ENCODE assay signal across 20 cellular contexts in genomic region chr3:196623350-196623749, GRCh38. TPM values are rescaled to one million over a fixed set of nuclear protein-coding genes. Genes with fewer than 3 reads are reported as not detected.
DNase-seq lines count a peak whose midpoint lies in the region; FAIRE-seq and TF ChIP-seq lines count a peak whose summit lies in the region.
"Had no signal": no experiment of that assay in that cellular context is flagged by ENCODE, and none has a peak within 500 bp of the region (broad histone marks: within the 10 kb centered on the region; RNA-seq: fewer than 3 reads in every experiment).

No MANE protein-coding gene starts in this region.

- H4K91ac ChIP-seq in H1 (replicated peaks; ENCODE audit: insufficient read length, low read length) (no peak overlapping the region), neuronal stem cell (ENCODE audit: low read depth, low read length, poor library complexity) (no peak overlapping the region)

- no peaks in the 10 kb centered on the region for H4K20me1 ChIP-seq in H1 (replicated peaks in 1 of 2; ENCODE audit: control insufficient read depth in 1 of 2, insufficient read depth in 2 of 2, low read length in 2 of 2)

- H2BK12ac ChIP-seq in H1 (ENCODE audit: low read depth, low read length) (0 out of 2 replicates have a peak overlapping the region, but pooled peaks have one; percentile 35), neuronal stem cell (ENCODE audit: low read length) (no peak overlapping the region)

- H4K5ac ChIP-seq in H1 (ENCODE audit: insufficient read length, low read depth, low read length) = no peak overlapping the region

- H3K14ac ChIP-seq in H1 (ENCODE audit: insufficient read length) (no peak overlapping the region), neuronal stem cell (ENCODE audit: low read length) (no peak overlapping the region)

- peaks cover 3 to 9% (median 6%) of the 10 kb centered on the region in 4 experiments for H3K4me1 ChIP-seq in H1 (replicated peaks in 1 of 4; ENCODE audit: control insufficient read depth in 3 of 4, insufficient read depth in 4 of 4, low read length in 3 of 4)
- peaks cover 17 to 20% of the 10 kb centered on the region in 2 donors for H3K4me1 ChIP-seq in neuronal stem cell (ENCODE audit: control insufficient read depth in 2 of 2, insufficient read depth in 1 of 2, low read depth in 1 of 2, low read length in 2 of 2)
- peaks cover 4 to 13% (median 8%) of the 10 kb centered on the region in 4 donors for H3K4me1 ChIP-seq in transverse colon
- H3K4me1 ChIP-seq: prostate gland, SJSA1 had no signal

- no peak overlapping the region for H3K4me2 ChIP-seq in H1 (ENCODE audit: insufficient read depth in 1 of 2, low read depth in 2 of 2, low read length in 2 of 2)
- no peak overlapping the region for H3K4me2 ChIP-seq in neuronal stem cell (ENCODE audit: insufficient read depth, low read length, poor library complexity, severe bottlenecking)

- TF ChIP-seq CTCF in NB4 (IDR thresholded peaks at IDR 0.05; ENCODE audit: low read depth, low read length) = no peak
- TF ChIP-seq CTCF in H1 (IDR thresholded peaks at IDR 0.05; ENCODE audit: control extremely low read depth in 1 of 3, insufficient read depth in 1 of 3, low read depth in 1 of 3, low read length in 3 of 3) = no peak
- no peak for TF ChIP-seq CTCF in transverse colon (IDR thresholded peaks at IDR 0.05)

- H3K79me1 ChIP-seq in H1 (ENCODE audit: low read depth, low read length) (no peaks in the 10 kb centered on the region), neuronal stem cell (ENCODE audit: low read depth, low read length) (no peaks in the 10 kb centered on the region)

- 92% methylated on average over 4 of the region's 4 CpGs; no CpG with 5 or more reads in 1 of the 2 experiments for WGBS in H1 (ENCODE audit: extremely low coverage in 1 of 2, insufficient coverage in 1 of 2, insufficient read length in 1 of 2, insufficient replicate concordance in 2 of 2, low coverage in 1 of 2, low lambda C conversion rate in 2 of 2, missing lambda C conversion rate in 1 of 2), 2 experiments
- no CpG with 5 or more reads among the region's 4 CpGs for WGBS in neuronal stem cell (ENCODE audit: extremely low coverage in 2 of 2, insufficient read length in 2 of 2, insufficient replicate concordance in 1 of 2), 2 donors
- 86% methylated on average over 4 of the region's 4 CpGs; no CpG with 5 or more reads in 1 of the 2 donors for WGBS in transverse colon (ENCODE audit: low coverage in 1 of 2), 2 donors

- H2BK5ac ChIP-seq in H1 (ENCODE audit: low read depth, low read length) (no peak overlapping the region), neuronal stem cell (ENCODE audit: low read length) (no peak overlapping the region)

- H3K23me2 ChIP-seq in H1 (ENCODE audit: low read depth, low read length) = no peaks in the 10 kb centered on the region; the same call in 1 of the 2 replicates

- H3K27ac ChIP-seq in H1 (ENCODE audit: low read depth, low read length) = no peak overlapping the region
- no peak overlapping the region for H3K27ac ChIP-seq in neuronal stem cell (replicated peaks; ENCODE audit: low read length)
- peak overlapping the region; percentile 11 to 63 (median 50) for H3K27ac ChIP-seq in transverse colon
- H3K27ac ChIP-seq: SJSA1 had no signal

- H3K4me3 ChIP-seq in NB4 (ENCODE audit: low read depth, low read length) (no peak overlapping the region), H1 (ENCODE audit: extremely low read depth in 1 of 4, insufficient read depth in 2 of 4, low read depth in 3 of 4, low read length in 4 of 4) (no peak overlapping the region), neuronal stem cell (ENCODE audit: low read length in 2 of 2) (no peak overlapping the region), transverse colon (no peak overlapping the region)
- H3K4me3 ChIP-seq: GM12878, prostate gland, SJSA1 had no signal

- H2AFZ ChIP-seq in H1 (ENCODE audit: low read length) (no peak overlapping the region), neuronal stem cell (ENCODE audit: low read length) (no peak overlapping the region)

- H2AK5ac ChIP-seq in H1 (ENCODE audit: low read depth, low read length) (no peak overlapping the region), neuronal stem cell (ENCODE audit: low read depth, low read length) (peak overlapping the region; percentile 88)

- H3K79me2 ChIP-seq in H1 (ENCODE audit: control insufficient read depth in 1 of 2, insufficient read depth in 2 of 2, low read length in 2 of 2) = no peaks in the 10 kb centered on the region

- peak; percentile 40 for DNase-seq in NB4 (ENCODE audit: low read depth)
- DNase-seq in H1 (ENCODE audit: low read depth in 1 of 2, low spot score in 2 of 2) = no peak
- DNase-seq in neuronal stem cell (ENCODE audit: low spot score) = no peak
- DNase-seq in transverse colon = no peak
- DNase-seq in activated T-cell treated with anti-CD3 and anti-CD28 coated beads, Interleukin-2, amount 50 U/mL, for 1 hour = no peak
- no peak for DNase-seq in mucosa of gallbladder (ENCODE audit: low spot score)
- DNase-seq in midbrain (lab: John Stamatoyannopoulos, UW) = no peak
- DNase-seq: activated CD4-positive, CD25-positive, alpha-beta regulatory T cell; dermis blood vessel endothelial cell; erythroblast; immature natural killer cell; mesenchymal stem cell; NCI-H1436; NCI-H69; T-helper 17 cell had no signal

- no peak for TF ChIP-seq RAD21 in H1 (IDR thresholded peaks at IDR 0.05 in 1 of 2, conservative IDR thresholded peaks at IDR 0.05 in 1 of 2; ENCODE audit: low read depth in 2 of 2, low read length in 2 of 2)

- no peaks in the 10 kb centered on the region for H3K36me3 ChIP-seq in H1 (ENCODE audit: control insufficient read depth in 2 of 4, insufficient read depth in 4 of 4, low read length in 3 of 4)
- no peaks in the 10 kb centered on the region for H3K36me3 ChIP-seq in neuronal stem cell (replicated peaks in 1 of 2; ENCODE audit: control insufficient read depth in 2 of 2, insufficient read depth in 2 of 2, low read length in 2 of 2)
- no peaks in the 10 kb centered on the region for H3K36me3 ChIP-seq in transverse colon
- H3K36me3 ChIP-seq: prostate gland, SJSA1 had no signal

- TF ChIP-seq POLR2A in NB4 (IDR thresholded peaks at IDR 0.05; ENCODE audit: extremely low read depth, insufficient read length) (no peak), H1 (IDR thresholded peaks at IDR 0.05; ENCODE audit: control extremely low read depth in 1 of 2, low read depth in 2 of 2, low read length in 2 of 2) (no peak), transverse colon (IDR thresholded peaks at IDR 0.05) (no peak)

- H3K56ac ChIP-seq in H1 (replicated peaks; ENCODE audit: insufficient read length, low read depth, low read length) = no peak overlapping the region

- in situ Hi-C loops in transverse colon (cut with MboI; ENCODE audit: low pct_ligation_motif_present in 1 of 4, low pct_unique_long_range_greater_than_20kb in 1 of 4, low sequenced_read_pairs in 3 of 4) = loop anchor here in 1 of 4 donors (25.0 kb wide), 1 partner anchor 339 kb away; the partner anchor contains the start of gene PIGZ

- no peaks in the 10 kb centered on the region for H3K9me3 ChIP-seq in H1 (ENCODE audit: insufficient read depth in 2 of 2, low read depth in 1 of 2, low read length in 1 of 2)
- no peaks in the 10 kb centered on the region for H3K9me3 ChIP-seq in neuronal stem cell (replicated peaks in 1 of 2; ENCODE audit: control insufficient read depth in 2 of 2, insufficient read depth in 1 of 2, low read depth in 1 of 2, low read length in 2 of 2)
- no peaks in the 10 kb centered on the region for H3K9me3 ChIP-seq in transverse colon
- H3K9me3 ChIP-seq: prostate gland, SJSA1 had no signal

- H2BK120ac ChIP-seq in H1 (replicated peaks; ENCODE audit: low read depth, low read length) (no peak overlapping the region), neuronal stem cell (ENCODE audit: low read depth, low read length) (no peak overlapping the region)

- CTCF ChIA-PET in H1 (lab: Charles Lee; ENCODE audit: partially characterized antibody) = interaction anchor here (1.1 kb wide), 1 partner anchor 26 kb away, joined by 5 read pairs; no protein-coding TSS in a partner anchor

- POLR2A ChIA-PET in H1 (lab: Charles Lee; ENCODE audit: partially characterized antibody) = interaction anchor here (0.5 to 1.6 kb wide), 2 partner anchors 10 to 52 kb away, joined by 3 to 5 read pairs; no protein-coding TSS in a partner anchor

- H3K18ac ChIP-seq in H1 (ENCODE audit: extremely low read depth, low read length) (no peak overlapping the region), neuronal stem cell (ENCODE audit: low read length) (peak overlapping the region; percentile 38)

- TF ChIP-seq EP300 in H1 (IDR thresholded peaks at IDR 0.05; ENCODE audit: borderline replicate concordance in 1 of 2, low read depth in 2 of 2, low read length in 2 of 2) (no peak), transverse colon (IDR thresholded peaks at IDR 0.05; ENCODE audit: low read depth) (no peak)

- no peaks in the 10 kb centered on the region for H3K27me3 ChIP-seq in H1 (replicated peaks in 1 of 4; ENCODE audit: control insufficient read depth in 3 of 4, extremely low read depth in 1 of 4, insufficient read depth in 3 of 4, low read length in 3 of 4)
- H3K27me3 ChIP-seq in neuronal stem cell (ENCODE audit: control insufficient read depth in 3 of 3, insufficient read depth in 3 of 3, low read depth in 1 of 3, low read length in 3 of 3) = no peaks in the 10 kb centered on the region
- H3K27me3 ChIP-seq in transverse colon = no peaks in the 10 kb centered on the region
- H3K27me3 ChIP-seq: SJSA1 had no signal

- H3K4ac ChIP-seq in H1 (replicated peaks; ENCODE audit: insufficient read length, low read depth, low read length) (no peak overlapping the region), neuronal stem cell (ENCODE audit: low read length) (no peak overlapping the region)

- no peak overlapping the region for H3K23ac ChIP-seq in H1 (ENCODE audit: insufficient read length)
- H3K23ac ChIP-seq in neuronal stem cell (ENCODE audit: low read depth, low read length, poor library complexity) = no peak overlapping the region

- H3K9ac ChIP-seq in H1 (replicated peaks in 1 of 4; ENCODE audit: extremely low read depth in 1 of 4, low read depth in 3 of 4, low read length in 3 of 4) (no peak overlapping the region), neuronal stem cell (ENCODE audit: low read depth, low read length, poor library complexity) (no peak overlapping the region)

- H2BK15ac ChIP-seq in H1 (ENCODE audit: low read length) = peak overlapping the region; percentile 46; the same call in 1 of the 2 replicates
- peak overlapping the region; percentile 45 for H2BK15ac ChIP-seq in neuronal stem cell (ENCODE audit: low read length)

- H2BK20ac ChIP-seq in H1 (ENCODE audit: low read length) = peak overlapping the region; percentile 72; the same call in 1 of the 2 replicates

- intact Hi-C loops in transverse colon (cut with DNase I; ENCODE audit: low total_unique reads) = no loop called here

- H4K8ac ChIP-seq in H1 (ENCODE audit: extremely low read depth, insufficient read depth, low read length) = no peak overlapping the region
- no peak overlapping the region for H4K8ac ChIP-seq in neuronal stem cell (ENCODE audit: low read depth, low read length)

- FAIRE-seq in H1 (lab: Jason Lieb, UNC) = no peak
- FAIRE-seq: D721Med, G401.6, GM12878 had no signal

RNA-seq across cellular contexts. Expression of gene NRROS, which starts 16.1 kb away (rescaled TPM):
- total RNA-seq in H1 (2021; fragmentation: NEBNext Ultra II Directional; extraction: Animal tissue kit (Norgen Biotek cat#: 25700)) = 5.1 and 5.3 TPM in 2 replicates
- 6.8 and 7.3 TPM in 2 replicates for polyA plus RNA-seq in H1 (2011; rRNA removed)
- 2.3 TPM for polyA plus RNA-seq in H1 (2011; cell fraction: cytosol; rRNA removed)
- polyA plus RNA-seq in H1 (2011; cell fraction: nucleus; rRNA removed) = 5.1 TPM
- polyA plus RNA-seq in H1 (2012, experiment 1 of 2) = 3.4 to 7.6 TPM (median 6.4 TPM) in 4 replicates
- polyA plus RNA-seq in H1 (2012, experiment 2 of 2) = 5.6 TPM
- polyA plus RNA-seq in H1 (2013, experiment 1 of 2) = 10.3 TPM
- 10.1 TPM for polyA plus RNA-seq in H1 (2013, experiment 2 of 2)
- 2.2 and 2.6 TPM in 2 replicates for polyA minus RNA-seq in H1 (2011; rRNA and poly(A)+ RNA removed)
- 1.2 TPM for polyA minus RNA-seq in H1 (2011; cell fraction: cytosol; rRNA and poly(A)+ RNA removed)
- polyA minus RNA-seq in H1 (2011; cell fraction: nucleus; rRNA and poly(A)+ RNA removed) = 2.8 TPM
- polyA plus RNA-seq in neuronal stem cell (2013, experiment 1 of 2) = 2.1 TPM
- polyA plus RNA-seq in neuronal stem cell (2013, experiment 2 of 2) = 2.0 TPM
- total RNA-seq in transverse colon (1 to 10 TPM in 2 of 4 donors, not detected in 2; 2.5 to 3.7 TPM), mucosa of gallbladder (6.4 TPM)

RNA-seq across cellular contexts. Expression of gene FBXO45, which starts 54.9 kb away (rescaled TPM):
- total RNA-seq in H1 (2021; fragmentation: NEBNext Ultra II Directional; extraction: Animal tissue kit (Norgen Biotek cat#: 25700)) = 18.0 and 19.4 TPM in 2 replicates
- polyA plus RNA-seq in H1 (2011; rRNA removed) = 3.4 and 5.2 TPM in 2 replicates
- polyA plus RNA-seq in H1 (2011; cell fraction: cytosol; rRNA removed) = 8.5 TPM
- 2.5 TPM for polyA plus RNA-seq in H1 (2011; cell fraction: nucleus; rRNA removed)
- polyA plus RNA-seq in H1 (2012, experiment 1 of 2) = 7.3 to 17.0 TPM (median 8.9 TPM) in 4 replicates
- polyA plus RNA-seq in H1 (2012, experiment 2 of 2) = 1.8 TPM
- polyA plus RNA-seq in H1 (2013, experiment 1 of 2) = 13.6 TPM
- 13.6 TPM for polyA plus RNA-seq in H1 (2013, experiment 2 of 2)
- polyA minus RNA-seq in H1 (2011; rRNA and poly(A)+ RNA removed) = 8.0 and 8.2 TPM in 2 replicates
- 6.5 TPM for polyA minus RNA-seq in H1 (2011; cell fraction: cytosol; rRNA and poly(A)+ RNA removed)
- polyA minus RNA-seq in H1 (2011; cell fraction: nucleus; rRNA and poly(A)+ RNA removed) = 4.7 TPM
- 10.3 TPM for polyA plus RNA-seq in neuronal stem cell (2013, experiment 1 of 2)
- 10.8 TPM for polyA plus RNA-seq in neuronal stem cell (2013, experiment 2 of 2)
- 1 to 10 TPM; 2.4 to 8.6 (median 5.3) TPM for total RNA-seq in transverse colon
- 7.5 TPM for total RNA-seq in mucosa of gallbladder

RNA-seq across cellular contexts. Expression of gene WDR53, which starts 55.0 kb away (rescaled TPM):
- 17.9 and 18.8 TPM in 2 replicates for total RNA-seq in H1 (2021; fragmentation: NEBNext Ultra II Directional; extraction: Animal tissue kit (Norgen Biotek cat#: 25700))
- 4.7 and 7.4 TPM in 2 replicates for polyA plus RNA-seq in H1 (2011; rRNA removed)
- polyA plus RNA-seq in H1 (2011; cell fraction: cytosol; rRNA removed) = 13.1 TPM
- polyA plus RNA-seq in H1 (2011; cell fraction: nucleus; rRNA removed) = 3.2 TPM
- 17.6 to 27.4 TPM (median 19.1 TPM) in 4 replicates for polyA plus RNA-seq in H1 (2012, experiment 1 of 2)
- polyA plus RNA-seq in H1 (2012, experiment 2 of 2) = 3.4 TPM
- 13.0 TPM for polyA plus RNA-seq in H1 (2013, experiment 1 of 2)
- polyA plus RNA-seq in H1 (2013, experiment 2 of 2) = 12.2 TPM
- polyA minus RNA-seq in H1 (2011; rRNA and poly(A)+ RNA removed) = 4.2 and 7.6 TPM in 2 replicates
- 1.9 TPM for polyA minus RNA-seq in H1 (2011; cell fraction: cytosol; rRNA and poly(A)+ RNA removed)
- polyA minus RNA-seq in H1 (2011; cell fraction: nucleus; rRNA and poly(A)+ RNA removed) = 7.2 TPM
- polyA plus RNA-seq in neuronal stem cell (2013, experiment 1 of 2) = 12.4 TPM
- 12.2 TPM for polyA plus RNA-seq in neuronal stem cell (2013, experiment 2 of 2)
- 10 to 100 TPM in 1 of 4 donors, 1 to 10 TPM in 2, not detected in 1; 1.6 to 14.2 (median 4.6) TPM for total RNA-seq in transverse colon
- 8.6 TPM for total RNA-seq in mucosa of gallbladder

Comparison
In these comparisons a context has a peak if more than half of its experiments do, and no peak if none do; other contexts are left out.
1. H3K27ac ChIP-seq: peak in transverse colon (4 of 4); none in H1 (single experiment) and neuronal stem cell (single experiment).